ENCODE assay signal across 9 cellular contexts in genomic region chr1:222048030-222048632, GRCh38.
DNase-seq lines count a peak whose midpoint lies in the region; ATAC-seq, FAIRE-seq and TF ChIP-seq lines count a peak whose summit lies in the region.
"Had no signal": no experiment of that assay in that cellular context is flagged by ENCODE, and none has a peak within 500 bp of the region (broad histone marks: within the 10 kb centered on the region; RNA-seq: fewer than 3 reads in every experiment).

No MANE protein-coding gene starts in this region.

- H3K36me3 ChIP-seq in right atrium auricular region (no peaks in the 10 kb centered on the region), small intestine (ENCODE audit: control insufficient read depth in 2 of 2, insufficient read depth in 2 of 2, low read length in 2 of 2) (no peaks in the 10 kb centered on the region)

- WGBS in small intestine, 3 donors, result 52 to 66% (median 55%) methylated on average over 4 of the region's 4 CpGs

- H3K4me1 ChIP-seq in right atrium auricular region (peaks cover 0 to 15% of the 10 kb centered on the region in 2 donors), small intestine (ENCODE audit: control insufficient read depth in 2 of 2, insufficient read depth in 1 of 2, low read depth in 1 of 2, low read length in 1 of 2) (no peaks in the 10 kb centered on the region)

- ATAC-seq in GM21529 (IDR thresholded peaks at IDR 0.05; ENCODE audit: unreplicated experiment), result peak; percentile 82

- H3K27me3 ChIP-seq in right atrium auricular region, result no peaks in the 10 kb centered on the region
- H3K27me3 ChIP-seq in small intestine (ENCODE audit: control insufficient read depth in 2 of 2, insufficient read depth in 2 of 2, low read length in 2 of 2), result no peaks in the 10 kb centered on the region

- no peak overlapping the region for H3K27ac ChIP-seq in right atrium auricular region
- H3K27ac ChIP-seq in small intestine (ENCODE audit: low read depth in 1 of 2, low read length in 1 of 2), result no peak overlapping the region

- no peak for TF ChIP-seq CTCF in epithelial cell of esophagus (IDR thresholded peaks at IDR 0.05; ENCODE audit: insufficient read depth, low read depth, low read length, missing control alignments)
- TF ChIP-seq CTCF in right atrium auricular region (IDR thresholded peaks at IDR 0.05), result no peak

- FAIRE-seq in HTR-8/SVneo (lab: Jason Lieb, UNC) (no peak), small intestine (lab: Jason Lieb, UNC) (no peak)

- peak; percentile 81 for DNase-seq in ELR (ENCODE audit: low read depth)
- peak; percentile 72 for DNase-seq in HTR-8/SVneo (ENCODE audit: insufficient read length, low spot score)
- peak; percentile 33 for DNase-seq in epithelial cell of esophagus (ENCODE audit: low read depth)
- no peak for DNase-seq in stimulated activated CD4-positive, alpha-beta T cell treated with anti-CD3 and anti-CD28 coated beads, Interleukin-15, amount 100 ng/mL, for 24 hours
- no peak for DNase-seq in right atrium auricular region (ENCODE audit: low spot score)
- no peak for DNase-seq in NCI-H774 (lab: John Stamatoyannopoulos, UW)
- no peak for DNase-seq in small intestine

- no peak overlapping the region for H3K4me3 ChIP-seq in epithelial cell of esophagus (ENCODE audit: low read length)
- H3K4me3 ChIP-seq in right atrium auricular region, result no peak overlapping the region
- H3K4me3 ChIP-seq in small intestine (ENCODE audit: low read depth in 1 of 2, low read length in 2 of 2), result no peak overlapping the region
- H3K4me3 ChIP-seq: lung had no signal

- H3K9me3 ChIP-seq in right atrium auricular region (no peaks in the 10 kb centered on the region), small intestine (ENCODE audit: control insufficient read depth, low read depth) (no peaks in the 10 kb centered on the region)

Comparison
In these comparisons a context has a peak if more than half of its experiments do, and no peak if none do; other contexts are left out.
1. DNase-seq: peak in ELR (single experiment), HTR-8/SVneo (single experiment) and epithelial cell of esophagus (single experiment); none in stimulated activated CD4-positive, alpha-beta T cell treated with anti-CD3 and anti-CD28 coated beads, Interleukin-15, amount 100 ng/mL, for 24 hours (single experiment), right atrium auricular region (single experiment), NCI-H774 (single experiment) and small intestine (single experiment).